ENCODE assay signal across 8 cellular contexts in the genomic region with DNA sequence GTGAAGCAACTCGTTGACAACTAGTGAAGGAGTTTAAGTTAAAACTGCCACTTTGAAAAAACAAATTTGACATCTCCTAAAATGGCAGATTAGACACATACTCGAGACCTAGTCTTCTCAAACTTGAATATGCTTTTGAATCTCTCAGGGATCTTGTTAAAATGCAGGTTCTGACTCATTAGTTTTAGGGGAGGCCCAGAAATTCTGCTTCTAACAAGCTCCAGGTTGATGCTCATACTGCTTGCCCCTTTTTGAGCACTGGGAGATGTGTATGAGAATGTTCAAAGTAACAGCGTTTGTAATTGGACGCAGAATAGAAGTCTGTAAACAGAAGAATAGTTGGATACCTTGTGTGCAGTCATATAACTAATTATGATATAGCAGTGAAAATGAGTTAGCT. TPM values are rescaled to one million over a fixed set of nuclear protein-coding genes. Genes with fewer than 3 reads are reported as not detected.
DNase-seq lines count a peak whose midpoint lies in the region; ATAC-seq lines count a peak whose summit lies in the region.

No MANE protein-coding gene starts in this region.

- DNase-seq in EL: peak; percentile 20
- DNase-seq in MG63: no peak
- DNase-seq in dermis blood vessel endothelial cell: peak; percentile 6
- no peak for DNase-seq in GDM1 (lab: John Stamatoyannopoulos, UW)
- no peak for DNase-seq in 8988T

- peak overlapping the region; percentile 77 for H3K4me3 ChIP-seq in MG63
- H3K4me3 ChIP-seq in neuron (ENCODE audit: low read length): peak overlapping the region; percentile 88

- H3K27me3 ChIP-seq in MG63 (no peaks in the 10 kb centered on the region), neuron (ENCODE audit: insufficient read depth, low read length) (no peaks in the 10 kb centered on the region)

- no peaks in the 10 kb centered on the region for H3K9me3 ChIP-seq in MG63
- peaks cover under 1% of the 10 kb centered on the region for H3K9me3 ChIP-seq in neuron (ENCODE audit: low read length)

- ATAC-seq in GM21717 (IDR thresholded peaks at IDR 0.05; ENCODE audit: unreplicated experiment) (no peak), HG02973 (IDR thresholded peaks at IDR 0.05; ENCODE audit: unreplicated experiment) (no peak)

- H3K4me1 ChIP-seq in neuron (ENCODE audit: insufficient read depth, low read length): peaks cover 20% of the 10 kb centered on the region

- peaks cover 19% of the 10 kb centered on the region for H3K36me3 ChIP-seq in MG63
- peaks cover 33% of the 10 kb centered on the region for H3K36me3 ChIP-seq in neuron (ENCODE audit: insufficient read depth, low read length)

- H2AFZ ChIP-seq in neuron (ENCODE audit: low read depth, low read length): no peak overlapping the region

RNA-seq across cellular contexts. Expression of a gene that starts 1.6 kb away (rescaled TPM):
- 12.6 and 16.4 TPM in 2 replicates for total RNA-seq in MG63 (2014; rRNA removed; shearing (Covaris generic); ENCODE audit: low replicate concordance)
- 22.6 and 25.0 TPM in 2 replicates for total RNA-seq in dermis blood vessel endothelial cell

Comparison
In these comparisons a context has a peak if more than half of its experiments do, and no peak if none do; other contexts are left out.
1. DNase-seq: peak in EL (single experiment) and dermis blood vessel endothelial cell (single experiment); none in MG63 (single experiment), GDM1 (single experiment) and 8988T (single experiment).